8 cellular contexts compared by ENCODE assay signal in genomic region chr12:67442347-67442841, GRCh38.
DNase-seq lines count a peak whose midpoint lies in the region; ATAC-seq and TF ChIP-seq lines count a peak whose summit lies in the region.

No MANE protein-coding gene starts in this region.

- H3K27me3 ChIP-seq in duodenal mucosa (ENCODE audit: control insufficient read depth in 1 of 2, insufficient read depth in 2 of 2, low read length in 2 of 2) (no peaks in the 10 kb centered on the region), parathyroid adenoma (ENCODE audit: control insufficient read depth, insufficient read depth, low read length) (no peaks in the 10 kb centered on the region)

- peaks cover 26% of the 10 kb centered on the region for H3K9me3 Mint-ChIP-seq in WTC11

- H3K4me3 Mint-ChIP-seq in WTC11: no peak overlapping the region

- no peak overlapping the region for H3K27ac Mint-ChIP-seq in WTC11

- H3K27ac ChIP-seq in duodenal mucosa (ENCODE audit: low read depth, low read length) (no peak overlapping the region), parathyroid adenoma (peak overlapping the region; percentile 85)

- H3K4me1 Mint-ChIP-seq in WTC11: peaks cover 22% of the 10 kb centered on the region

- peak overlapping the region; percentile 64 for H3K4me2 ChIP-seq in parathyroid adenoma (ENCODE audit: low read length)

- no peaks in the 10 kb centered on the region for H3K79me2 ChIP-seq in parathyroid adenoma

- H3K36me3 ChIP-seq in duodenal mucosa (ENCODE audit: control insufficient read depth in 1 of 2, insufficient read depth in 2 of 2, low read length in 2 of 2) (no peaks in the 10 kb centered on the region), parathyroid adenoma (ENCODE audit: control insufficient read depth, insufficient read depth, low read length) (no peaks in the 10 kb centered on the region)

- no peaks in the 10 kb centered on the region; the same call in 1 of the 2 replicates for H3K27me3 Mint-ChIP-seq in WTC11 (ENCODE audit: low read depth)

- H3K9ac ChIP-seq in duodenal mucosa (ENCODE audit: low read depth in 1 of 2, low read length in 2 of 2): no peak overlapping the region
- no peak overlapping the region for H3K9ac ChIP-seq in parathyroid adenoma

- H3K9me3 ChIP-seq in duodenal mucosa (ENCODE audit: control insufficient read depth in 1 of 2, low read length in 2 of 2) (no peaks in the 10 kb centered on the region), parathyroid adenoma (ENCODE audit: control insufficient read depth, low read length) (no peaks in the 10 kb centered on the region)

- peak overlapping the region; percentile 54 to 56 for H3K4me3 ChIP-seq in duodenal mucosa (ENCODE audit: low read depth in 1 of 2, low read length in 2 of 2)
- H3K4me3 ChIP-seq in parathyroid adenoma (ENCODE audit: low read depth, low read length): peak overlapping the region; percentile 32

- ATAC-seq in WTC11: no peak; the same call in 1 of the 2 replicates

- DNase-seq in H4 (ENCODE audit: low spot score) (peak; percentile 92), NCI-H446 (lab: John Stamatoyannopoulos, UW) (peak; percentile 66 to 85), WTC11 (ENCODE audit: low spot score) (no peak), GM13977 (ENCODE audit: low spot score) (no peak), SIG-M5 treated with dmso at 0.1 percent for 504 hours (lab: John Stamatoyannopoulos, UW; ENCODE audit: unreplicated experiment) (no peak)
- DNase-seq in activated CD4-positive, alpha-beta T cell treated with anti-CD3 and anti-CD28 coated beads for 4 hours: no peak

- H3K4me1 ChIP-seq in duodenal mucosa (ENCODE audit: control insufficient read depth in 1 of 2, insufficient read depth in 2 of 2, low read length in 2 of 2): peaks cover 14% of the 10 kb centered on the region in 2 donors
- peaks cover 12% of the 10 kb centered on the region for H3K4me1 ChIP-seq in parathyroid adenoma

- TF ChIP-seq CTCF in parathyroid adenoma (IDR thresholded peaks at IDR 0.05): no peak
- TF ChIP-seq CTCF in WTC11 (IDR thresholded peaks at IDR 0.05): no peak
- no peak for TF ChIP-seq CTCF in GM13977 (IDR thresholded peaks at IDR 0.05; ENCODE audit: extremely low read depth, insufficient read depth, missing control alignments)

- H3K36me3 Mint-ChIP-seq in WTC11: peaks cover 17% of the 10 kb centered on the region

- in situ Hi-C loops in GM13977 (cut with MboI; ENCODE audit: low pct_unique_long_range_greater_than_20kb, low sequenced_read_pairs, unreplicated experiment): loop anchor here (10.0 kb wide), 1 partner anchor 502 kb away; no protein-coding TSS in a partner anchor

- POLR2A ChIA-PET in WTC11 (lab: Charles Lee): no interaction called here

- peak overlapping the region; percentile 91 for H2AFZ ChIP-seq in parathyroid adenoma

- CTCF ChIA-PET in WTC11 (lab: Charles Lee): interaction anchor here (0.6 to 3.4 kb wide), 5 partner anchors 12 to 88 kb away, joined by 3 to 47 read pairs (median 5); no protein-coding TSS in a partner anchor

TF ChIP-seq in WTC11, 78 proteins besides CTCF, POLR2A, EP300 and RAD21:
- TF ChIP-seq TCF7 (CRISPR knock-in tag; IDR thresholded peaks at IDR 0.05; ENCODE audit: low read depth) (no peak), MAX (CRISPR knock-in tag; IDR thresholded peaks at IDR 0.05) (no peak), NR2C2 (CRISPR knock-in tag; IDR thresholded peaks at IDR 0.05) (no peak), HMGXB4 (CRISPR knock-in tag; IDR thresholded peaks at IDR 0.05) (no peak), ETV6 (CRISPR knock-in tag; IDR thresholded peaks at IDR 0.05) (no peak), MYBL2 (CRISPR knock-in tag; IDR thresholded peaks at IDR 0.05) (no peak), RELA (CRISPR knock-in tag; IDR thresholded peaks at IDR 0.05; ENCODE audit: borderline replicate concordance) (no peak), PRDM15 (CRISPR knock-in tag; IDR thresholded peaks at IDR 0.05) (no peak), E2F5 (CRISPR knock-in tag; IDR thresholded peaks at IDR 0.05) (no peak), ZBTB43 (CRISPR knock-in tag; IDR thresholded peaks at IDR 0.05) (no peak), JUN (CRISPR knock-in tag; IDR thresholded peaks at IDR 0.05) (no peak), TP53 (CRISPR knock-in tag; IDR thresholded peaks at IDR 0.05) (no peak), CREM (CRISPR knock-in tag; IDR thresholded peaks at IDR 0.05) (no peak), FOXK1 (CRISPR knock-in tag; IDR thresholded peaks at IDR 0.05) (no peak), NR3C1 (CRISPR knock-in tag; conservative IDR thresholded peaks at IDR 0.05; ENCODE audit: low read depth) (no peak), EMX1 (CRISPR knock-in tag; IDR thresholded peaks at IDR 0.05) (no peak), SMAD4 (CRISPR knock-in tag; IDR thresholded peaks at IDR 0.05) (no peak), CDX4 (CRISPR knock-in tag; IDR thresholded peaks at IDR 0.05; ENCODE audit: borderline replicate concordance) (no peak), ZNF423 (CRISPR knock-in tag; IDR thresholded peaks at IDR 0.05) (no peak)

Comparison
In these comparisons a context has a peak if more than half of its experiments do, and no peak if none do; other contexts are left out.
1. DNase-seq: peak in H4 (single experiment) and NCI-H446 (2 of 2); none in WTC11 (single experiment), GM13977 (single experiment), SIG-M5 treated with dmso at 0.1 percent for 504 hours (single experiment) and activated CD4-positive, alpha-beta T cell treated with anti-CD3 and anti-CD28 coated beads for 4 hours (0 of 2).